30 cellular contexts compared by ENCODE assay signal in the genomic region with DNA sequence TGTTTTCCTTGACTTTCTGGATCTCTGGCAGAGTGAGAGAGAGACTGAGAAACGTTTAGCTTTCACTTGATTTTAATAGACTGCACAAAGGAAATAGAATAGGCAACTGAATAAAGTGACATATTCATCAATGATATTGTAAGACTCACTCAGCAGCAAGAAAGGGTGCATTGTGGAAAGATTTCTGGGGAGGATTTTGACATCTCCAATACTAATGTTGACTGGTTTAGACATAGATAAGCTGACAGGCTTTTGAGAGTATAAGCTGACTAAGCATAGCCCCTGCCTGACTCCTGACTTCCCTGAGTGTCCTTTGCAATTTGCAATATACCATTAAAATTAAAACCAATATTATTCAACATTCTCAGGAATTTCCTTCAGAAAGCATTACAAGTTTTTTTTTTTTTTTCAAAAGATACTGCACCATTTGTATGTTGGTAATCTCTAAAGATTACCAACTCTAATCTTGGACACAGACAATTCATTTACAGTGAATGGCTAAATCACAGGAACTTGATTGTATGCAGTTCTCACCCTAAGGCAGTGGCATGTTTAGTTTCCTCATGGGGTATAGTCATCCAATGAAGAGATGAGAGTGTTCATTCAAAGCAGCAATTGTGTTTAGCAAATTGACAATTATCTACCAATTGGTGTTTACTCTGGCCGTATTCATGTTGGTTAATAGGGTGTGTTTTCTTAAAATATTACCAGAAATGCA.
"Had no signal": no experiment of that assay in that cellular context is flagged by ENCODE, and none has a peak within 500 bp of the region (broad histone marks: within the 10 kb centered on the region; RNA-seq: fewer than 3 reads in every experiment).

No MANE protein-coding gene starts in this region.

- H3K4me2 ChIP-seq: hepatocyte, neural progenitor cell, smooth muscle cell had no signal

- H3K27ac ChIP-seq: dorsolateral prefrontal cortex, epithelial cell of prostate, gastroesophageal sphincter, heart left ventricle, hepatocyte, neural progenitor cell, prostate gland, right atrium auricular region, suprapubic skin, transverse colon, vagina had no signal

- H3K27me3 Mint-ChIP-seq: naive B cell; natural killer cell treated with Interleukin-12 subunit alpha and Interleukin-12 subunit beta and Interleukin-15 and Interleukin-18, amount 100 ng/mL, for 72 hours; stimulated activated naive CD8-positive, alpha-beta T cell treated with anti-CD3 and anti-CD28 coated beads, Interleukin-15, amount 100 ng/mL, for 72 hours had no signal

- H2AFZ ChIP-seq: hepatocyte, neural progenitor cell had no signal

- DNase-seq: dorsolateral prefrontal cortex; effector CD4-positive, alpha-beta T cell; foreskin fibroblast; heart left ventricle; kidney; mucosa of descending colon; naive B cell; stimulated activated CD4-positive, alpha-beta T cell treated with anti-CD3 and anti-CD28 coated beads, Interleukin-12 subunit alpha, Interleukin-12 subunit beta, amount 100 ng/mL, for 4 hours; stimulated activated CD4-positive, alpha-beta T cell treated with anti-CD3 and anti-CD28 coated beads, Interleukin-1b, Interleukin-23, amount 100 ng/mL, for 48 hours; stimulated activated CD4-positive, alpha-beta T cell treated with anti-CD3 and anti-CD28 coated beads, Interleukin-4, amount 100 ng/mL, for 1 hour; stimulated activated CD8-positive, alpha-beta memory T cell treated with anti-CD3 and anti-CD28 coated beads, Interleukin-4, amount 100 ng/mL, for 48 hours; stimulated activated naive CD4-positive, alpha-beta T cell; stimulated activated naive CD8-positive, alpha-beta T cell treated with anti-CD3 and anti-CD28 coated beads, Interleukin-15, amount 100 ng/mL, for 72 hours; transverse colon had no signal

- H3K79me2 ChIP-seq: hepatocyte had no signal

- H3K4me3 Mint-ChIP-seq: memory B cell; mesothelial cell of epicardium; naive B cell; natural killer cell treated with Interleukin-12 subunit alpha and Interleukin-12 subunit beta and Interleukin-15 and Interleukin-18, amount 100 ng/mL, for 72 hours; neural progenitor cell; stimulated activated naive CD8-positive, alpha-beta T cell treated with anti-CD3 and anti-CD28 coated beads, Interleukin-15, amount 100 ng/mL, for 72 hours had no signal

- H3K9ac ChIP-seq: neural progenitor cell had no signal

- H3K9me3 ChIP-seq: gastroesophageal sphincter, mucosa of descending colon, prostate gland, right atrium auricular region, suprapubic skin, transverse colon, vagina had no signal

- H3K4me3 ChIP-seq: dorsolateral prefrontal cortex, gastroesophageal sphincter, heart left ventricle, hepatocyte, lung, mucosa of descending colon, neural progenitor cell, prostate gland, right atrium auricular region, smooth muscle cell, suprapubic skin, transverse colon, vagina had no signal

- ATAC-seq: esophagus mucosa; gastroesophageal sphincter; heart left ventricle; left lobe of liver; mucosa of descending colon; natural killer cell treated with Interleukin-12 subunit alpha and Interleukin-12 subunit beta and Interleukin-15 and Interleukin-18, amount 100 ng/mL, for 72 hours; sciatic nerve; stimulated activated naive CD8-positive, alpha-beta T cell treated with anti-CD3 and anti-CD28 coated beads, Interleukin-15, amount 100 ng/mL, for 72 hours had no signal

- H3K27ac Mint-ChIP-seq: memory B cell; mesothelial cell of epicardium; natural killer cell treated with Interleukin-12 subunit alpha and Interleukin-12 subunit beta and Interleukin-15 and Interleukin-18, amount 100 ng/mL, for 72 hours; neural progenitor cell; stimulated activated naive CD8-positive, alpha-beta T cell treated with anti-CD3 and anti-CD28 coated beads, Interleukin-15, amount 100 ng/mL, for 72 hours had no signal

- H3K36me3 ChIP-seq: gastroesophageal sphincter, heart left ventricle, neural progenitor cell, prostate gland, right atrium auricular region, suprapubic skin, transverse colon, vagina had no signal

- H3K4me1 Mint-ChIP-seq: memory B cell; mesothelial cell of epicardium; naive B cell; neural progenitor cell; stimulated activated naive CD8-positive, alpha-beta T cell treated with anti-CD3 and anti-CD28 coated beads, Interleukin-15, amount 100 ng/mL, for 72 hours had no signal

- H3K27me3 ChIP-seq: dorsolateral prefrontal cortex, gastroesophageal sphincter, heart left ventricle, hepatocyte, neural progenitor cell, right atrium auricular region, suprapubic skin, transverse colon, vagina had no signal

- H3K36me3 Mint-ChIP-seq: memory B cell; mesothelial cell of epicardium; naive B cell; natural killer cell treated with Interleukin-12 subunit alpha and Interleukin-12 subunit beta and Interleukin-15 and Interleukin-18, amount 100 ng/mL, for 72 hours; neural progenitor cell had no signal
